Comparison of ENCODE assay signal across 18 cellular contexts in genomic region chr13:25210842-25211241, GRCh38. TPM values are rescaled to one million over a fixed set of nuclear protein-coding genes. Genes with fewer than 3 reads are reported as not detected.
DNase-seq lines count a peak whose midpoint lies in the region; ATAC-seq lines count a peak whose summit lies in the region.
"Had no signal": no experiment of that assay in that cellular context is flagged by ENCODE, and none has a peak within 500 bp of the region (broad histone marks: within the 10 kb centered on the region; RNA-seq: fewer than 3 reads in every experiment).

No MANE protein-coding gene starts in this region.

- no peaks in the 10 kb centered on the region for H3K27me3 ChIP-seq in layer of hippocampus (ENCODE audit: control insufficient read depth, insufficient read depth, low read length)
- H3K27me3 ChIP-seq: BLaER1 had no signal

- intact Hi-C loops in sciatic nerve (cut with DNase I) = no loop called here

- ATAC-seq in sciatic nerve = no peak
- no peak for ATAC-seq in HG02763 (IDR thresholded peaks at IDR 0.05; ENCODE audit: unreplicated experiment)
- ATAC-seq: A549, HepG2 had no signal

- peak overlapping the region; percentile 16 for H3K27ac ChIP-seq in caudate nucleus (ENCODE audit: low read depth, low read length)
- H3K27ac ChIP-seq in layer of hippocampus (ENCODE audit: low read depth, low read length) = peak overlapping the region; percentile 25
- H3K27ac ChIP-seq: 22Rv1, A549, BLaER1 had no signal

- DNase-seq in AG20443 (ENCODE audit: low spot score) (peak; percentile 37), caudate nucleus (lab: John Stamatoyannopoulos, UW) (no peak), sciatic nerve (ENCODE audit: low spot score) (peak; percentile 42), HuH-7 (ENCODE audit: low spot score) (no peak), NCI-H2227 (lab: John Stamatoyannopoulos, UW; ENCODE audit: unreplicated experiment) (no peak), T-helper 1 cell (no peak)
- DNase-seq: CD4-positive, alpha-beta memory T cell; DMS153; DMS79; GDM1; GOT3; H7 had no signal

RNA-seq across cellular contexts. Expression of gene AMER2, which starts 38.8 kb away (rescaled TPM):
- total RNA-seq in sciatic nerve = 0.04 TPM
- total RNA-seq: CD4-positive, alpha-beta memory T cell; HepG2 had no signal

Comparison
In these comparisons a context has a peak if more than half of its experiments do, and no peak if none do; other contexts are left out.
1. DNase-seq: peak in AG20443 (single experiment) and sciatic nerve (single experiment); none in caudate nucleus (0 of 61), HuH-7 (single experiment), NCI-H2227 (single experiment) and T-helper 1 cell (0 of 5).